In genomic region chr6:157379656-157380457, GRCh38 we compare ENCODE assay signal across 1 cellular context.
TF ChIP-seq lines count a peak whose summit lies in the region.

No MANE protein-coding gene starts in this region.

TF ChIP-seq in SK-N-SH, 30 proteins besides CTCF, POLR2A, EP300 and RAD21 (continued from another document):
- TF ChIP-seq, protein P1, sequence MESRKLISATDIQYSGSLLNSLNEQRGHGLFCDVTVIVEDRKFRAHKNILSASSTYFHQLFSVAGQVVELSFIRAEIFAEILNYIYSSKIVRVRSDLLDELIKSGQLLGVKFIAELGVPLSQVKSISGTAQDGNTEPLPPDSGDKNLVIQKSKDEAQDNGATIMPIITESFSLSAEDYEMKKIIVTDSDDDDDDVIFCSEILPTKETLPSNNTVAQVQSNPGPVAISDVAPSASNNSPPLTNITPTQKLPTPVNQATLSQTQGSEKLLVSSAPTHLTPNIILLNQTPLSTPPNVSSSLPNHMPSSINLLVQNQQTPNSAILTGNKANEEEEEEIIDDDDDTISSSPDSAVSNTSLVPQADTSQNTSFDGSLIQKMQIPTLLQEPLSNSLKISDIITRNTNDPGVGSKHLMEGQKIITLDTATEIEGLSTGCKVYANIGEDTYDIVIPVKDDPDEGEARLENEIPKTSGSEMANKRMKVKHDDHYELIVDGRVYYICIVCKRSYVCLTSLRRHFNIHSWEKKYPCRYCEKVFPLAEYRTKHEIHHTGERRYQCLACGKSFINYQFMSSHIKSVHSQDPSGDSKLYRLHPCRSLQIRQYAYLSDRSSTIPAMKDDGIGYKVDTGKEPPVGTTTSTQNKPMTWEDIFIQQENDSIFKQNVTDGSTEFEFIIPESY (IDR thresholded peaks at IDR 0.05; ENCODE audit: borderline replicate concordance, low read depth): no peak
- no peak for TF ChIP-seq FOXJ3 (CRISPR knock-in tag; IDR thresholded peaks at IDR 0.05)
- TF ChIP-seq TAF1 (IDR thresholded peaks at IDR 0.05; ENCODE audit: borderline replicate concordance, low read depth, low read length): no peak
- TF ChIP-seq SIN3A (IDR thresholded peaks at IDR 0.05; ENCODE audit: borderline replicate concordance, low read depth, low read length): no peak
- no peak for TF ChIP-seq EZH2phosphoT487 (IDR thresholded peaks at IDR 0.05; ENCODE audit: borderline replicate concordance, low read depth)
- TF ChIP-seq, protein P2, sequence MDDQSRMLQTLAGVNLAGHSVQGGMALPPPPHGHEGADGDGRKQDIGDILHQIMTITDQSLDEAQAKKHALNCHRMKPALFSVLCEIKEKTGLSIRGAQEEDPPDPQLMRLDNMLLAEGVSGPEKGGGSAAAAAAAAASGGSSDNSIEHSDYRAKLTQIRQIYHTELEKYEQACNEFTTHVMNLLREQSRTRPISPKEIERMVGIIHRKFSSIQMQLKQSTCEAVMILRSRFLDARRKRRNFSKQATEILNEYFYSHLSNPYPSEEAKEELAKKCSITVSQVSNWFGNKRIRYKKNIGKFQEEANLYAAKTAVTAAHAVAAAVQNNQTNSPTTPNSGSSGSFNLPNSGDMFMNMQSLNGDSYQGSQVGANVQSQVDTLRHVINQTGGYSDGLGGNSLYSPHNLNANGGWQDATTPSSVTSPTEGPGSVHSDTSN (IDR thresholded peaks at IDR 0.05): no peak
- no peak for TF ChIP-seq TEAD4 (IDR thresholded peaks at IDR 0.05; ENCODE audit: borderline replicate concordance, insufficient read depth)
- no peak for TF ChIP-seq NFIC (IDR thresholded peaks at IDR 0.05; ENCODE audit: borderline replicate concordance)
- TF ChIP-seq FOSL2 (IDR thresholded peaks at IDR 0.05; ENCODE audit: borderline replicate concordance, low read depth): no peak
- no peak for TF ChIP-seq RFX5 (IDR thresholded peaks at IDR 0.05; ENCODE audit: low read length)
- no peak for TF ChIP-seq TCF12 (IDR thresholded peaks at IDR 0.05)
- TF ChIP-seq MEF2A (IDR thresholded peaks at IDR 0.05; ENCODE audit: borderline replicate concordance, low read depth): no peak
- no peak for TF ChIP-seq NRF1 (IDR thresholded peaks at IDR 0.05; ENCODE audit: low read depth, low read length)
- TF ChIP-seq MAX (IDR thresholded peaks at IDR 0.05; ENCODE audit: low read depth): no peak; the same call in 1 of the 2 replicates
- no peak for TF ChIP-seq SMC3 (IDR thresholded peaks at IDR 0.05; ENCODE audit: low read depth, low read length)
- peak; percentile 74 for TF ChIP-seq CHD2 (IDR thresholded peaks at IDR 0.05; ENCODE audit: low read length, partially characterized antibody)
- no peak for TF ChIP-seq GATA2 (CRISPR knock-in tag; IDR thresholded peaks at IDR 0.05)
